20 cellular contexts compared by ENCODE assay signal in the genomic region with DNA sequence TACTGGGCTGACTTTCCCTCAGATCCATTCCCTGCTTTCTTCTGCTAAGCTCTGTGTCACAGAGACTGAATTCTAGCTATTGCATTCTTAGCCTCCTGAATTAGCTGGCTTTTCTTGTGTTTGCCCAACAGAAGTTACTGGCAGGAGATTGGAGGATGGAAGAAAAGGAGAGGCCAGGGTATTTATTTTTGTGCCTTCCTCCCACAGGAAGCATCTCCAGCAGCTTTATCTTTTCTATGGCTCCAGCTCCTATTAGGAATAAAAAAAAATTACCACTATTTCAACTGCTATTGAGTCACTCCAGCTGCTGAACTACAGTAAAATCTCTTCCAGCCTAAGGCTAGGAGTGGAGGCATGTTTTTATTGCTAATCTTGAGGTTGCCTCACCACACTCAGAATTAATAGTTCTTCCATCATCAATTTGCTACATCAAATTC.
A peak's percentile ranks its signal among the peaks of the same experiment; 100 is the strongest.
DNase-seq lines count a peak whose midpoint lies in the region; ATAC-seq and TF ChIP-seq lines count a peak whose summit lies in the region.
"Had no signal": no experiment of that assay in that cellular context is flagged by ENCODE, and none has a peak within 500 bp of the region (broad histone marks: within the 10 kb centered on the region; RNA-seq: fewer than 3 reads in every experiment).

No MANE protein-coding gene starts in this region.

- no peak for TF ChIP-seq POLR2A in IMR-90 (IDR thresholded peaks at IDR 0.05; ENCODE audit: low read depth, low read length)

- TF ChIP-seq CTCF in IMR-90 (conservative IDR thresholded peaks at IDR 0.05; ENCODE audit: low read depth, low read length) = no peak

- H2AK5ac ChIP-seq in IMR-90 (ENCODE audit: low read depth, low read length) = no peak overlapping the region

- H3K9me3 Mint-ChIP-seq in naive thymus-derived CD4-positive, alpha-beta T cell = peaks cover 0 to 13% (median 4%) of the 10 kb centered on the region in 11 donors
- peaks cover 13% of the 10 kb centered on the region for H3K9me3 Mint-ChIP-seq in natural killer cell treated with Interleukin-12 subunit alpha and Interleukin-12 subunit beta and Interleukin-15 and Interleukin-18, amount 100 ng/mL, for 72 hours

- BruUV-seq in IMR-90 (replicated peaks; lab: Mats Ljungman, UMichigan) = no TSS peak

- no peaks in the 10 kb centered on the region for H3K79me1 ChIP-seq in IMR-90 (ENCODE audit: low read depth in 1 of 2, low read length in 2 of 2)

- H3K56ac ChIP-seq in IMR-90 (ENCODE audit: extremely low read depth, insufficient read depth, low read length) = no peak overlapping the region

- H3K4me1 Mint-ChIP-seq in naive thymus-derived CD4-positive, alpha-beta T cell = no peaks in the 10 kb centered on the region
- H3K4me1 Mint-ChIP-seq in natural killer cell treated with Interleukin-12 subunit alpha and Interleukin-12 subunit beta and Interleukin-15 and Interleukin-18, amount 100 ng/mL, for 72 hours (ENCODE audit: low read depth in 2 of 2) = no peaks in the 10 kb centered on the region
- H3K4me1 Mint-ChIP-seq: activated naive CD4-positive, alpha-beta T cell treated with anti-CD3 and anti-CD28 coated beads, Interleukin-2, amount 50 U/mL, for 24 hours; stimulated activated effector memory CD8-positive, alpha-beta T cell treated with anti-CD3 and anti-CD28 coated beads, Interleukin-12 subunit alpha, Interleukin-12 subunit beta, amount 100 ng/mL, for 72 hours had no signal

- peak overlapping the region; percentile 60 for H2BK5ac ChIP-seq in IMR-90 (ENCODE audit: low read depth, low read length, poor library complexity, severe bottlenecking)

- 0 out of 2 replicates have a peak overlapping the region, but pooled peaks have one; percentile 18 for H3K23ac ChIP-seq in IMR-90 (ENCODE audit: low read depth, low read length)

- H2AFZ ChIP-seq in IMR-90 (replicated peaks; ENCODE audit: low read length, poor library complexity) = no peak overlapping the region

- H3K27me3 ChIP-seq in IMR-90 (ENCODE audit: control insufficient read depth, insufficient read depth, low read length) = no peaks in the 10 kb centered on the region
- H3K27me3 ChIP-seq in naive thymus-derived CD4-positive, alpha-beta T cell (ENCODE audit: control insufficient read depth in 2 of 2, insufficient read depth in 2 of 2, low read length in 2 of 2) = no peaks in the 10 kb centered on the region
- H3K27me3 ChIP-seq: BLaER1, MG63, ovary, vagina had no signal

- H2BK120ac ChIP-seq in IMR-90 (ENCODE audit: low read depth, low read length) = peak overlapping the region; percentile 54; the same call in 1 of the 2 replicates

- H3K4me1 ChIP-seq in IMR-90 (ENCODE audit: control insufficient read depth, insufficient read depth, low read length) = peaks cover 2% of the 10 kb centered on the region; the same call in 1 of the 2 replicates
- H3K4me1 ChIP-seq in naive thymus-derived CD4-positive, alpha-beta T cell (ENCODE audit: control insufficient read depth in 2 of 2, insufficient read depth in 2 of 2, low read length in 2 of 2) = no peaks in the 10 kb centered on the region
- H3K4me1 ChIP-seq: BLaER1, HAP-1, vagina had no signal

- peak overlapping the region; percentile 5; the same call in 1 of the 2 replicates for H3K4ac ChIP-seq in IMR-90 (ENCODE audit: low read depth, low read length)

- H3K18ac ChIP-seq in IMR-90 (ENCODE audit: low read depth, low read length) = peak overlapping the region; percentile 8; the same call in 1 of the 2 replicates

- dilution Hi-C loops in IMR-90 (cut with HindIII; ENCODE audit: low sequenced_read_pairs, unreplicated experiment) = no loop called here

- H3K4me2 ChIP-seq in IMR-90 (ENCODE audit: low read depth, low read length) = 0 out of 2 replicates have a peak overlapping the region, but pooled peaks have one; percentile 2
- H3K4me2 ChIP-seq: BLaER1 had no signal

- H3K27me3 Mint-ChIP-seq in naive thymus-derived CD4-positive, alpha-beta T cell = no peaks in the 10 kb centered on the region
- H3K27me3 Mint-ChIP-seq in natural killer cell treated with Interleukin-12 subunit alpha and Interleukin-12 subunit beta and Interleukin-15 and Interleukin-18, amount 100 ng/mL, for 72 hours = no peaks in the 10 kb centered on the region
- H3K27me3 Mint-ChIP-seq: activated CD8-positive, alpha-beta T cell treated with anti-CD3 and anti-CD28 coated beads for 36 hours; activated naive CD4-positive, alpha-beta T cell treated with anti-CD3 and anti-CD28 coated beads, Interleukin-2, amount 50 U/mL, for 24 hours had no signal

- no peak overlapping the region for H2AK9ac ChIP-seq in IMR-90 (replicated peaks; ENCODE audit: low read depth, low read length, poor library complexity)

- DNase-seq in AG08396 (ENCODE audit: low spot score) (peak; percentile 33), IMR-90 (peak; percentile 88), epidermal melanocyte (ENCODE audit: insufficient read length, low spot score) (peak; percentile 64), medulla oblongata (ENCODE audit: extremely low spot score) (peak; percentile 14)
- no peak for DNase-seq in naive thymus-derived CD4-positive, alpha-beta T cell
- DNase-seq in activated effector memory CD4-positive, alpha-beta T cell treated with anti-CD3 and anti-CD28 coated beads, Interleukin-2, amount 50 U/mL, for 16 hours = no peak
- DNase-seq in natural killer cell treated with Interleukin-12 subunit alpha and Interleukin-12 subunit beta and Interleukin-15 and Interleukin-18, amount 100 ng/mL, for 72 hours (ENCODE audit: low spot score) = no peak
- DNase-seq: activated CD8-positive, alpha-beta T cell treated with anti-CD3 and anti-CD28 coated beads for 36 hours; glutamatergic neuron; MG63; ovary; stimulated activated CD4-positive, alpha-beta T cell treated with anti-CD3 and anti-CD28 coated beads, Interleukin-2, amount 100 ng/mL, for 24 hours had no signal

- H3K9me3 ChIP-seq in IMR-90 (ENCODE audit: control insufficient read depth, insufficient read depth, low read length) = no peaks in the 10 kb centered on the region
- H3K9me3 ChIP-seq in naive thymus-derived CD4-positive, alpha-beta T cell (ENCODE audit: control insufficient read depth in 2 of 3, low read length in 3 of 3) = no peaks in the 10 kb centered on the region
- H3K9me3 ChIP-seq: BLaER1, HAP-1, MG63, ovary, vagina had no signal

- intact Hi-C loops in IMR-90 (cut with micrococcal nuclease) = no loop called here
- intact Hi-C loops in naive thymus-derived CD4-positive, alpha-beta T cell (cut with micrococcal nuclease) = no loop called here

- H3K9me1 ChIP-seq in IMR-90 (ENCODE audit: insufficient read depth, low read length) = no peaks in the 10 kb centered on the region

- peak overlapping the region; percentile 11; the same call in 1 of the 2 replicates for H3K9ac ChIP-seq in IMR-90 (ENCODE audit: low read depth, low read length)
- H3K9ac ChIP-seq: BLaER1 had no signal

- no peak overlapping the region for H3K27ac Mint-ChIP-seq in naive thymus-derived CD4-positive, alpha-beta T cell
- H3K27ac Mint-ChIP-seq in natural killer cell treated with Interleukin-12 subunit alpha and Interleukin-12 subunit beta and Interleukin-15 and Interleukin-18, amount 100 ng/mL, for 72 hours = no peak overlapping the region
- H3K27ac Mint-ChIP-seq: activated CD8-positive, alpha-beta T cell treated with anti-CD3 and anti-CD28 coated beads for 36 hours; activated naive CD4-positive, alpha-beta T cell treated with anti-CD3 and anti-CD28 coated beads, Interleukin-2, amount 50 U/mL, for 24 hours; stimulated activated effector memory CD8-positive, alpha-beta T cell treated with anti-CD3 and anti-CD28 coated beads, Interleukin-12 subunit alpha, Interleukin-12 subunit beta, amount 100 ng/mL, for 72 hours had no signal

- H3K27ac ChIP-seq in IMR-90 (ENCODE audit: insufficient read depth, low read length) = peak overlapping the region; percentile 60; the same call in 1 of the 2 replicates
- no peak overlapping the region for H3K27ac ChIP-seq in naive thymus-derived CD4-positive, alpha-beta T cell (ENCODE audit: low read depth, low read length)
- H3K27ac ChIP-seq: BLaER1, coronary artery, HL-60, ovary, vagina had no signal

- no peak overlapping the region for H3K4me3 ChIP-seq in IMR-90 (ENCODE audit: insufficient read depth, low read depth, low read length)
- no peak overlapping the region for H3K4me3 ChIP-seq in naive thymus-derived CD4-positive, alpha-beta T cell (ENCODE audit: low read length)
- H3K4me3 ChIP-seq: BLaER1, coronary artery, HAP-1, MG63, ovary, vagina had no signal

- H4K5ac ChIP-seq in IMR-90 (ENCODE audit: low read depth, low read length) = no peak overlapping the region; the same call in 1 of the 2 replicates

- no peaks in the 10 kb centered on the region for H4K20me1 ChIP-seq in IMR-90 (ENCODE audit: insufficient read depth, low read length)
- H4K20me1 ChIP-seq: BLaER1 had no signal

- H2BK15ac ChIP-seq in IMR-90 (ENCODE audit: low read depth, low read length) = no peak overlapping the region

- no peak overlapping the region for H3K4me3 Mint-ChIP-seq in naive thymus-derived CD4-positive, alpha-beta T cell
- H3K4me3 Mint-ChIP-seq in natural killer cell treated with Interleukin-12 subunit alpha and Interleukin-12 subunit beta and Interleukin-15 and Interleukin-18, amount 100 ng/mL, for 72 hours = no peak overlapping the region
- H3K4me3 Mint-ChIP-seq: activated CD8-positive, alpha-beta T cell treated with anti-CD3 and anti-CD28 coated beads for 36 hours; activated naive CD4-positive, alpha-beta T cell treated with anti-CD3 and anti-CD28 coated beads, Interleukin-2, amount 50 U/mL, for 24 hours; stimulated activated effector memory CD8-positive, alpha-beta T cell treated with anti-CD3 and anti-CD28 coated beads, Interleukin-12 subunit alpha, Interleukin-12 subunit beta, amount 100 ng/mL, for 72 hours had no signal

- H3K36me3 Mint-ChIP-seq in naive thymus-derived CD4-positive, alpha-beta T cell = no peaks in the 10 kb centered on the region
- no peaks in the 10 kb centered on the region for H3K36me3 Mint-ChIP-seq in natural killer cell treated with Interleukin-12 subunit alpha and Interleukin-12 subunit beta and Interleukin-15 and Interleukin-18, amount 100 ng/mL, for 72 hours
- H3K36me3 Mint-ChIP-seq: activated naive CD4-positive, alpha-beta T cell treated with anti-CD3 and anti-CD28 coated beads, Interleukin-2, amount 50 U/mL, for 24 hours; stimulated activated effector memory CD8-positive, alpha-beta T cell treated with anti-CD3 and anti-CD28 coated beads, Interleukin-12 subunit alpha, Interleukin-12 subunit beta, amount 100 ng/mL, for 72 hours had no signal

- no peak overlapping the region for H3K14ac ChIP-seq in IMR-90 (replicated peaks; ENCODE audit: low read depth, low read length)

- CTCF ChIA-PET in IMR-90 (lab: Yijun Ruan, JAX) = interaction anchor here (1.4 to 1.5 kb wide), 2 partner anchors 12 to 1040 kb away, joined by 3 to 5 read pairs; no protein-coding TSS in a partner anchor
- CTCF ChIA-PET in naive thymus-derived CD4-positive, alpha-beta T cell (lab: Charles Lee) = no interaction called here

- 0 out of 2 replicates have a peak overlapping the region, but pooled peaks have one; percentile 9 for H2BK20ac ChIP-seq in IMR-90 (ENCODE audit: low read depth, low read length)

- no peaks in the 10 kb centered on the region for H3K36me3 ChIP-seq in IMR-90 (ENCODE audit: control insufficient read depth, insufficient read depth, low read length)
- H3K36me3 ChIP-seq in naive thymus-derived CD4-positive, alpha-beta T cell (ENCODE audit: control insufficient read depth in 2 of 3, insufficient read depth in 3 of 3, low read length in 3 of 3) = no peaks in the 10 kb centered on the region
- H3K36me3 ChIP-seq: BLaER1, HAP-1, MG63, ovary, vagina had no signal

- in situ Hi-C loops in IMR-90 (cut with MboI; ENCODE audit: low sequenced_read_pairs) = no loop called here

- ATAC-seq in IMR-90 (ENCODE audit: low read depth) = peak; percentile 96
- no peak for ATAC-seq in naive thymus-derived CD4-positive, alpha-beta T cell
- no peak for ATAC-seq in natural killer cell treated with Interleukin-12 subunit alpha and Interleukin-12 subunit beta and Interleukin-15 and Interleukin-18, amount 100 ng/mL, for 72 hours
- ATAC-seq in GM19452 (IDR thresholded peaks at IDR 0.05; ENCODE audit: unreplicated experiment) = no peak
- ATAC-seq: activated CD8-positive, alpha-beta T cell treated with anti-CD3 and anti-CD28 coated beads for 36 hours; stimulated activated effector memory CD8-positive, alpha-beta T cell treated with anti-CD3 and anti-CD28 coated beads, Interleukin-12 subunit alpha, Interleukin-12 subunit beta, amount 100 ng/mL, for 72 hours had no signal

- POLR2A ChIA-PET in IMR-90 (lab: Charles Lee; ENCODE audit: unreplicated experiment) = interaction anchor here (0.5 kb wide), 1 partner anchor 500 kb away, joined by 3 read pairs; no protein-coding TSS in a partner anchor
- POLR2A ChIA-PET in naive thymus-derived CD4-positive, alpha-beta T cell (lab: Charles Lee) = no interaction called here

- peak overlapping the region in 1 of 2 experiments; percentile 16; a peak in 1 of 4 replicates for H4K8ac ChIP-seq in IMR-90 (ENCODE audit: low read depth in 2 of 2, low read length in 2 of 2)

- no peak for TF ChIP-seq RAD21 in IMR-90 (IDR thresholded peaks at IDR 0.05; ENCODE audit: low read length)

- no peak overlapping the region for H4K91ac ChIP-seq in IMR-90 (ENCODE audit: insufficient read depth, low read depth, low read length)

Comparison
In these comparisons a context has a peak if more than half of its experiments do, and no peak if none do; other contexts are left out.
1. DNase-seq: peak in AG08396 (single experiment), IMR-90 (single experiment), epidermal melanocyte (single experiment) and medulla oblongata (single experiment); none in naive thymus-derived CD4-positive, alpha-beta T cell (0 of 9), activated effector memory CD4-positive, alpha-beta T cell treated with anti-CD3 and anti-CD28 coated beads, Interleukin-2, amount 50 U/mL, for 16 hours (single experiment) and natural killer cell treated with Interleukin-12 subunit alpha and Interleukin-12 subunit beta and Interleukin-15 and Interleukin-18, amount 100 ng/mL, for 72 hours (single experiment).